22 cellular contexts compared by ENCODE assay signal in the genomic region with DNA sequence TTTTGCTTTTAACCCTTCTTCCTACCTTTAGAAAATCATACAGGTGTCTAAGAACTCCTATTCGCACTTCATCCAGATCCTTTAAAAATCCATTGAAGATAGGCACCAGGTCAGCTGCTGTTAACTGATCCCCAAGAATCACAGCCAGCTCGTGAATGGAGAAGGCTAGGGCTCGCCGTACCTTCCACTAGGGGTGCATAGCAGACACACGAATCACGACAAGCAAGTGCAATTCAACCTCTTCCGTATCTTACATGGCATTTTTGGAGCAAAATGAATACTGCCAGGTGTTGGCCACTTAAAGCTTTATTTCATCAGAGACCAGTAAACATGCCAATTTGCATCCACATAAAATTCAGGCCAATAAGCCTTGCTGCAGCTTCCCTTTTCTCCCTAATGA. TPM values are rescaled to one million over a fixed set of nuclear protein-coding genes. Genes with fewer than 3 reads are reported as not detected.
"Had no signal": no experiment of that assay in that cellular context is flagged by ENCODE, and none has a peak within 500 bp of the region (broad histone marks: within the 10 kb centered on the region; RNA-seq: fewer than 3 reads in every experiment).

No MANE protein-coding gene starts in this region.

- H3K9me3 Mint-ChIP-seq: activated B cell treated with CpG ODN at 0.5 μM for 24 hours; activated CD4-positive, alpha-beta T cell treated with anti-CD3 and anti-CD28 coated beads, Interleukin-2, amount 10 ng/mL, durations not matched to agents 7 days and 5 days; activated T-helper 17 cell treated with anti-CD3 and anti-CD28 coated beads, Interleukin-2, amount 50 U/mL, for 72 hours; natural killer cell treated with Interleukin-12 subunit alpha and Interleukin-12 subunit beta and Interleukin-15 and Interleukin-18, amount 100 ng/mL, for 72 hours had no signal

- H3K27me3 ChIP-seq: esophagus muscularis mucosa, suprapubic skin had no signal

- H3K27ac Mint-ChIP-seq: activated B cell treated with CpG ODN at 0.5 μM for 24 hours; activated CD4-positive, alpha-beta T cell treated with anti-CD3 and anti-CD28 coated beads, Interleukin-2, amount 10 ng/mL, durations not matched to agents 7 days and 5 days; activated T-helper 17 cell treated with anti-CD3 and anti-CD28 coated beads, Interleukin-2, amount 50 U/mL, for 72 hours; natural killer cell treated with Interleukin-12 subunit alpha and Interleukin-12 subunit beta and Interleukin-15 and Interleukin-18, amount 100 ng/mL, for 72 hours had no signal

- ATAC-seq: activated T-helper 17 cell treated with anti-CD3 and anti-CD28 coated beads, Interleukin-2, amount 50 U/mL, for 72 hours; natural killer cell treated with Interleukin-12 subunit alpha and Interleukin-12 subunit beta and Interleukin-15 and Interleukin-18, amount 100 ng/mL, for 72 hours had no signal

- H3K36me3 Mint-ChIP-seq: natural killer cell treated with Interleukin-12 subunit alpha and Interleukin-12 subunit beta and Interleukin-15 and Interleukin-18, amount 100 ng/mL, for 72 hours had no signal

- H3K4me3 ChIP-seq: esophagus muscularis mucosa, left ventricle myocardium inferior, suprapubic skin had no signal

- H3K9me3 ChIP-seq: esophagus muscularis mucosa, left ventricle myocardium inferior, suprapubic skin had no signal

- H3K4me1 ChIP-seq: left ventricle myocardium inferior had no signal

- DNase-seq: activated B cell treated with CpG ODN at 0.5 μM for 24 hours; activated CD4-positive, alpha-beta T cell treated with anti-CD3 and anti-CD28 coated beads, Interleukin-2, amount 10 ng/mL, durations not matched to agents 7 days and 5 days; activated CD8-positive, alpha-beta memory T cell treated with anti-CD3 and anti-CD28 coated beads for 24 hours; activated naive CD4-positive, alpha-beta T cell treated with Interleukin-2 at 50 U/mL for 16 hours; activated T-cell treated with anti-CD3 and anti-CD28 coated beads for 4 hours; aorta; hippocampal formation; left ventricle myocardium inferior; mesenchymal stem cell; posterior cingulate gyrus; stimulated activated CD4-positive, alpha-beta T cell treated with anti-CD3 and anti-CD28 coated beads, Interleukin-15, amount 100 ng/mL, for 24 hours; stimulated activated CD4-positive, alpha-beta T cell treated with anti-CD3 and anti-CD28 coated beads, Interleukin-4, amount 100 ng/mL, for 1 hour; stimulated activated naive CD4-positive, alpha-beta T cell; trophoblast cell had no signal

- H3K27ac ChIP-seq: esophagus muscularis mucosa, left ventricle myocardium inferior, suprapubic skin had no signal

- H3K27me3 Mint-ChIP-seq: activated B cell treated with CpG ODN at 0.5 μM for 24 hours; activated CD4-positive, alpha-beta T cell treated with anti-CD3 and anti-CD28 coated beads, Interleukin-2, amount 10 ng/mL, durations not matched to agents 7 days and 5 days; activated T-helper 17 cell treated with anti-CD3 and anti-CD28 coated beads, Interleukin-2, amount 50 U/mL, for 72 hours; natural killer cell treated with Interleukin-12 subunit alpha and Interleukin-12 subunit beta and Interleukin-15 and Interleukin-18, amount 100 ng/mL, for 72 hours had no signal

- H3K4me3 Mint-ChIP-seq: activated B cell treated with CpG ODN at 0.5 μM for 24 hours; activated CD4-positive, alpha-beta T cell treated with anti-CD3 and anti-CD28 coated beads, Interleukin-2, amount 10 ng/mL, durations not matched to agents 7 days and 5 days; activated T-helper 17 cell treated with anti-CD3 and anti-CD28 coated beads, Interleukin-2, amount 50 U/mL, for 72 hours; natural killer cell treated with Interleukin-12 subunit alpha and Interleukin-12 subunit beta and Interleukin-15 and Interleukin-18, amount 100 ng/mL, for 72 hours had no signal

RNA-seq across cellular contexts. Expression of gene ANKRD60, which starts 10.8 kb away (rescaled TPM):
- total RNA-seq: activated B cell treated with CpG ODN at 0.5 μM for 24 hours; activated CD4-positive, alpha-beta T cell treated with anti-CD3 and anti-CD28 coated beads, Interleukin-2, amount 10 ng/mL, durations not matched to agents 7 days and 5 days; activated T-helper 17 cell treated with anti-CD3 and anti-CD28 coated beads, Interleukin-2, amount 50 U/mL, for 72 hours; aorta; cardiac septum; esophagus muscularis mucosa; kidney epithelial cell; left ventricle myocardium inferior; natural killer cell treated with Interleukin-12 subunit alpha and Interleukin-12 subunit beta and Interleukin-15 and Interleukin-18, amount 100 ng/mL, for 72 hours; skeletal muscle tissue; suprapubic skin; T-helper 2 cell treated with Interferon-gamma antibody and Interleukin-4, amounts not matched to agents 100 ng/mL and 5 ng/mL, for 36 hours had no signal
- polyA plus RNA-seq: aorta had no signal
